ENCODE assay signal across 1 cellular context in the genomic region with DNA sequence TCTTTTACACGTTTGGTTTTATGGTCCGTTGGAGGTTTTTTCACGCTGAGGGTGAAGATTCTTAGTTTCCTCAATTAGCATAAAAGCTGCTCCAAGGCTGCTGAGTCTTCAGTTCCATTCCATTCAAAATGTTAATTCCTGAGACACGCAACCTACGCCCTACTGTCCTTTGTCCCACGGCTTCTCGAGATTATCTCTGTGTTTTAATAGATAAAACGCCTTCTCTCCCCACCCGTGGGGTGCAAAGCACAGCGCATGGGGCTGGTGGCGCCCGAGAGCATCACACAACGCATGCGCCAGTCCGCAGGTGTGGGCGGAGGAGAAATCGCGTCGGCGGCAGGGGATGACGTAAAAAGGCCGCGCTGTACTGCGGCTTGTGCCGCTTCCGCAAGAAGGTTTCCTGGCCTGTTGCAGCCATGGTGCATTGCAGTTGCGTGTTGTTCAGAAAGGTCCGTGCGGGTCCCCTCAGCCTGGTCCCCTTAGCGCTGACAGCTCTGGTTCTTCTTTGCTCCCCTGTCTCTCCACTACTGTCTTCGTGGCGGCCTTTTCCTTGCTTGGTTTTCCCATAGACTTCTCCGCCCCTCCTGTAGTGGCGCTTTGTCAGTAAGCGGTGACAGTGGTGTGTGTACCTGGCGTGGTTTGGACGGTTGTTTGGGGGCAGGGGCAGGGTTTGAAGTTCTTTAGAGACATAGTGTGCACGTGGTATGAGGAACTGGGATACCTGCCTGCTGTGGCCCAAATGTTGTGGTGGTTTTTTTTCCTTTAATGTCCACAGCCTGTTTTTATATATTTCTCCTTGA.
A peak's percentile ranks its signal among the peaks of the same experiment; 100 is the strongest.
TF ChIP-seq lines count a peak whose summit lies in the region.

A gene with protein sequence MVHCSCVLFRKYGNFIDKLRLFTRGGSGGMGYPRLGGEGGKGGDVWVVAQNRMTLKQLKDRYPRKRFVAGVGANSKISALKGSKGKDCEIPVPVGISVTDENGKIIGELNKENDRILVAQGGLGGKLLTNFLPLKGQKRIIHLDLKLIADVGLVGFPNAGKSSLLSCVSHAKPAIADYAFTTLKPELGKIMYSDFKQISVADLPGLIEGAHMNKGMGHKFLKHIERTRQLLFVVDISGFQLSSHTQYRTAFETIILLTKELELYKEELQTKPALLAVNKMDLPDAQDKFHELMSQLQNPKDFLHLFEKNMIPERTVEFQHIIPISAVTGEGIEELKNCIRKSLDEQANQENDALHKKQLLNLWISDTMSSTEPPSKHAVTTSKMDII (plus strand): TSS at position 391 of the 800 bp plus-strand sequence. CDS start 26 bp downstream, at position 417.

TF ChIP-seq in K562, 482 proteins besides CTCF, POLR2A, EP300 and RAD21 (continued from another document and continues in another):
- TF ChIP-seq, protein P1, sequence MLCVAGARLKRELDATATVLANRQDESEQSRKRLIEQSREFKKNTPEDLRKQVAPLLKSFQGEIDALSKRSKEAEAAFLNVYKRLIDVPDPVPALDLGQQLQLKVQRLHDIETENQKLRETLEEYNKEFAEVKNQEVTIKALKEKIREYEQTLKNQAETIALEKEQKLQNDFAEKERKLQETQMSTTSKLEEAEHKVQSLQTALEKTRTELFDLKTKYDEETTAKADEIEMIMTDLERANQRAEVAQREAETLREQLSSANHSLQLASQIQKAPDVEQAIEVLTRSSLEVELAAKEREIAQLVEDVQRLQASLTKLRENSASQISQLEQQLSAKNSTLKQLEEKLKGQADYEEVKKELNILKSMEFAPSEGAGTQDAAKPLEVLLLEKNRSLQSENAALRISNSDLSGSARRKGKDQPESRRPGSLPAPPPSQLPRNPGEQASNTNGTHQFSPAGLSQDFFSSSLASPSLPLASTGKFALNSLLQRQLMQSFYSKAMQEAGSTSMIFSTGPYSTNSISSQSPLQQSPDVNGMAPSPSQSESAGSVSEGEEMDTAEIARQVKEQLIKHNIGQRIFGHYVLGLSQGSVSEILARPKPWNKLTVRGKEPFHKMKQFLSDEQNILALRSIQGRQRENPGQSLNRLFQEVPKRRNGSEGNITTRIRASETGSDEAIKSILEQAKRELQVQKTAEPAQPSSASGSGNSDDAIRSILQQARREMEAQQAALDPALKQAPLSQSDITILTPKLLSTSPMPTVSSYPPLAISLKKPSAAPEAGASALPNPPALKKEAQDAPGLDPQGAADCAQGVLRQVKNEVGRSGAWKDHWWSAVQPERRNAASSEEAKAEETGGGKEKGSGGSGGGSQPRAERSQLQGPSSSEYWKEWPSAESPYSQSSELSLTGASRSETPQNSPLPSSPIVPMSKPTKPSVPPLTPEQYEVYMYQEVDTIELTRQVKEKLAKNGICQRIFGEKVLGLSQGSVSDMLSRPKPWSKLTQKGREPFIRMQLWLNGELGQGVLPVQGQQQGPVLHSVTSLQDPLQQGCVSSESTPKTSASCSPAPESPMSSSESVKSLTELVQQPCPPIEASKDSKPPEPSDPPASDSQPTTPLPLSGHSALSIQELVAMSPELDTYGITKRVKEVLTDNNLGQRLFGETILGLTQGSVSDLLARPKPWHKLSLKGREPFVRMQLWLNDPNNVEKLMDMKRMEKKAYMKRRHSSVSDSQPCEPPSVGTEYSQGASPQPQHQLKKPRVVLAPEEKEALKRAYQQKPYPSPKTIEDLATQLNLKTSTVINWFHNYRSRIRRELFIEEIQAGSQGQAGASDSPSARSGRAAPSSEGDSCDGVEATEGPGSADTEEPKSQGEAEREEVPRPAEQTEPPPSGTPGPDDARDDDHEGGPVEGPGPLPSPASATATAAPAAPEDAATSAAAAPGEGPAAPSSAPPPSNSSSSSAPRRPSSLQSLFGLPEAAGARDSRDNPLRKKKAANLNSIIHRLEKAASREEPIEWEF (CRISPR knock-in tag; IDR thresholded peaks at IDR 0.05): no peak
- TF ChIP-seq ZNF174 (CRISPR knock-in tag; IDR thresholded peaks at IDR 0.05) (no peak), ZNF3 (CRISPR knock-in tag; IDR thresholded peaks at IDR 0.05) (no peak), NCOA1 (IDR thresholded peaks at IDR 0.05; ENCODE audit: low read depth) (peak; percentile 61), ZNF780A (CRISPR knock-in tag; IDR thresholded peaks at IDR 0.05) (no peak), HMG20B (CRISPR knock-in tag; IDR thresholded peaks at IDR 0.05) (no peak), EZH2 (IDR thresholded peaks at IDR 0.05; ENCODE audit: borderline replicate concordance, low read depth, low read length) (no peak), RBFOX2 (IDR thresholded peaks at IDR 0.05; ENCODE audit: low read depth, low read length) (peak; percentile 97), RFX7 (CRISPR knock-in tag; IDR thresholded peaks at IDR 0.05) (no peak), ZNF347 (CRISPR knock-in tag; IDR thresholded peaks at IDR 0.05; ENCODE audit: low read depth) (peak; percentile 42; the same call in 1 of the 2 replicates), SMC3 (conservative IDR thresholded peaks at IDR 0.05; ENCODE audit: insufficient read depth, low read depth, low read length) (no peak), ZNF23 (CRISPR knock-in tag; IDR thresholded peaks at IDR 0.05) (no peak), TCF7 (IDR thresholded peaks at IDR 0.05; ENCODE audit: borderline replicate concordance) (no peak), RB1 (IDR thresholded peaks at IDR 0.05; ENCODE audit: low read depth) (peak; percentile 77), ZNF79 (CRISPR knock-in tag; IDR thresholded peaks at IDR 0.05; ENCODE audit: low read depth) (no peak), BRD4 (IDR thresholded peaks at IDR 0.05) (peak; percentile 85; the same call in 1 of the 2 replicates), RBM17 (IDR thresholded peaks at IDR 0.05; ENCODE audit: borderline replicate concordance, low read depth, low read length) (no peak), SMAD3 (CRISPR knock-in tag; conservative IDR thresholded peaks at IDR 0.05) (0 out of 2 replicates have a peak, but pooled peaks have one; percentile 56), ZNF75A (CRISPR knock-in tag; IDR thresholded peaks at IDR 0.05) (no peak), RBBP5 (IDR thresholded peaks at IDR 0.05; ENCODE audit: borderline replicate concordance, insufficient read depth, low read length, poor library complexity, severe bottlenecking) (peak; percentile 97), HNRNPK (IDR thresholded peaks at IDR 0.05; ENCODE audit: low read depth, low read length, poor library complexity, severe bottlenecking) (no peak), ZNF41 (CRISPR knock-in tag; conservative IDR thresholded peaks at IDR 0.05) (no peak), MBD2 (IDR thresholded peaks at IDR 0.05; ENCODE audit: borderline replicate concordance, low read depth) (peak; percentile 71; the same call in 1 of the 2 replicates), HDAC1 (IDR thresholded peaks at IDR 0.05) (peak; percentile 45 to 99; a peak in 2 of 4 replicates), CAMTA2 (CRISPR knock-in tag; conservative IDR thresholded peaks at IDR 0.05) (no peak), NR2C1 (IDR thresholded peaks at IDR 0.05) (no peak), NR2C1 (tag; IDR thresholded peaks at IDR 0.05) (no peak)
- TF ChIP-seq, protein P2, sequence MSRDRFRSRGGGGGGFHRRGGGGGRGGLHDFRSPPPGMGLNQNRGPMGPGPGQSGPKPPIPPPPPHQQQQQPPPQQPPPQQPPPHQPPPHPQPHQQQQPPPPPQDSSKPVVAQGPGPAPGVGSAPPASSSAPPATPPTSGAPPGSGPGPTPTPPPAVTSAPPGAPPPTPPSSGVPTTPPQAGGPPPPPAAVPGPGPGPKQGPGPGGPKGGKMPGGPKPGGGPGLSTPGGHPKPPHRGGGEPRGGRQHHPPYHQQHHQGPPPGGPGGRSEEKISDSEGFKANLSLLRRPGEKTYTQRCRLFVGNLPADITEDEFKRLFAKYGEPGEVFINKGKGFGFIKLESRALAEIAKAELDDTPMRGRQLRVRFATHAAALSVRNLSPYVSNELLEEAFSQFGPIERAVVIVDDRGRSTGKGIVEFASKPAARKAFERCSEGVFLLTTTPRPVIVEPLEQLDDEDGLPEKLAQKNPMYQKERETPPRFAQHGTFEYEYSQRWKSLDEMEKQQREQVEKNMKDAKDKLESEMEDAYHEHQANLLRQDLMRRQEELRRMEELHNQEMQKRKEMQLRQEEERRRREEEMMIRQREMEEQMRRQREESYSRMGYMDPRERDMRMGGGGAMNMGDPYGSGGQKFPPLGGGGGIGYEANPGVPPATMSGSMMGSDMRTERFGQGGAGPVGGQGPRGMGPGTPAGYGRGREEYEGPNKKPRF (IDR thresholded peaks at IDR 0.05; ENCODE audit: low read depth, low read length): no peak
- TF ChIP-seq, protein P3, sequence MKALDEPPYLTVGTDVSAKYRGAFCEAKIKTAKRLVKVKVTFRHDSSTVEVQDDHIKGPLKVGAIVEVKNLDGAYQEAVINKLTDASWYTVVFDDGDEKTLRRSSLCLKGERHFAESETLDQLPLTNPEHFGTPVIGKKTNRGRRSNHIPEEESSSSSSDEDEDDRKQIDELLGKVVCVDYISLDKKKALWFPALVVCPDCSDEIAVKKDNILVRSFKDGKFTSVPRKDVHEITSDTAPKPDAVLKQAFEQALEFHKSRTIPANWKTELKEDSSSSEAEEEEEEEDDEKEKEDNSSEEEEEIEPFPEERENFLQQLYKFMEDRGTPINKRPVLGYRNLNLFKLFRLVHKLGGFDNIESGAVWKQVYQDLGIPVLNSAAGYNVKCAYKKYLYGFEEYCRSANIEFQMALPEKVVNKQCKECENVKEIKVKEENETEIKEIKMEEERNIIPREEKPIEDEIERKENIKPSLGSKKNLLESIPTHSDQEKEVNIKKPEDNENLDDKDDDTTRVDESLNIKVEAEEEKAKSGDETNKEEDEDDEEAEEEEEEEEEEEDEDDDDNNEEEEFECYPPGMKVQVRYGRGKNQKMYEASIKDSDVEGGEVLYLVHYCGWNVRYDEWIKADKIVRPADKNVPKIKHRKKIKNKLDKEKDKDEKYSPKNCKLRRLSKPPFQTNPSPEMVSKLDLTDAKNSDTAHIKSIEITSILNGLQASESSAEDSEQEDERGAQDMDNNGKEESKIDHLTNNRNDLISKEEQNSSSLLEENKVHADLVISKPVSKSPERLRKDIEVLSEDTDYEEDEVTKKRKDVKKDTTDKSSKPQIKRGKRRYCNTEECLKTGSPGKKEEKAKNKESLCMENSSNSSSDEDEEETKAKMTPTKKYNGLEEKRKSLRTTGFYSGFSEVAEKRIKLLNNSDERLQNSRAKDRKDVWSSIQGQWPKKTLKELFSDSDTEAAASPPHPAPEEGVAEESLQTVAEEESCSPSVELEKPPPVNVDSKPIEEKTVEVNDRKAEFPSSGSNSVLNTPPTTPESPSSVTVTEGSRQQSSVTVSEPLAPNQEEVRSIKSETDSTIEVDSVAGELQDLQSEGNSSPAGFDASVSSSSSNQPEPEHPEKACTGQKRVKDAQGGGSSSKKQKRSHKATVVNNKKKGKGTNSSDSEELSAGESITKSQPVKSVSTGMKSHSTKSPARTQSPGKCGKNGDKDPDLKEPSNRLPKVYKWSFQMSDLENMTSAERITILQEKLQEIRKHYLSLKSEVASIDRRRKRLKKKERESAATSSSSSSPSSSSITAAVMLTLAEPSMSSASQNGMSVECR (CRISPR knock-in tag; IDR thresholded peaks at IDR 0.05): peak; percentile 84
- TF ChIP-seq, protein P4, sequence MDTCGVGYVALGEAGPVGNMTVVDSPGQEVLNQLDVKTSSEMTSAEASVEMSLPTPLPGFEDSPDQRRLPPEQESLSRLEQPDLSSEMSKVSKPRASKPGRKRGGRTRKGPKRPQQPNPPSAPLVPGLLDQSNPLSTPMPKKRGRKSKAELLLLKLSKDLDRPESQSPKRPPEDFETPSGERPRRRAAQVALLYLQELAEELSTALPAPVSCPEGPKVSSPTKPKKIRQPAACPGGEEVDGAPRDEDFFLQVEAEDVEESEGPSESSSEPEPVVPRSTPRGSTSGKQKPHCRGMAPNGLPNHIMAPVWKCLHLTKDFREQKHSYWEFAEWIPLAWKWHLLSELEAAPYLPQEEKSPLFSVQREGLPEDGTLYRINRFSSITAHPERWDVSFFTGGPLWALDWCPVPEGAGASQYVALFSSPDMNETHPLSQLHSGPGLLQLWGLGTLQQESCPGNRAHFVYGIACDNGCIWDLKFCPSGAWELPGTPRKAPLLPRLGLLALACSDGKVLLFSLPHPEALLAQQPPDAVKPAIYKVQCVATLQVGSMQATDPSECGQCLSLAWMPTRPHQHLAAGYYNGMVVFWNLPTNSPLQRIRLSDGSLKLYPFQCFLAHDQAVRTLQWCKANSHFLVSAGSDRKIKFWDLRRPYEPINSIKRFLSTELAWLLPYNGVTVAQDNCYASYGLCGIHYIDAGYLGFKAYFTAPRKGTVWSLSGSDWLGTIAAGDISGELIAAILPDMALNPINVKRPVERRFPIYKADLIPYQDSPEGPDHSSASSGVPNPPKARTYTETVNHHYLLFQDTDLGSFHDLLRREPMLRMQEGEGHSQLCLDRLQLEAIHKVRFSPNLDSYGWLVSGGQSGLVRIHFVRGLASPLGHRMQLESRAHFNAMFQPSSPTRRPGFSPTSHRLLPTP (IDR thresholded peaks at IDR 0.05; ENCODE audit: borderline replicate concordance, extremely low read depth, insufficient read length): no peak
- TF ChIP-seq, protein P5, sequence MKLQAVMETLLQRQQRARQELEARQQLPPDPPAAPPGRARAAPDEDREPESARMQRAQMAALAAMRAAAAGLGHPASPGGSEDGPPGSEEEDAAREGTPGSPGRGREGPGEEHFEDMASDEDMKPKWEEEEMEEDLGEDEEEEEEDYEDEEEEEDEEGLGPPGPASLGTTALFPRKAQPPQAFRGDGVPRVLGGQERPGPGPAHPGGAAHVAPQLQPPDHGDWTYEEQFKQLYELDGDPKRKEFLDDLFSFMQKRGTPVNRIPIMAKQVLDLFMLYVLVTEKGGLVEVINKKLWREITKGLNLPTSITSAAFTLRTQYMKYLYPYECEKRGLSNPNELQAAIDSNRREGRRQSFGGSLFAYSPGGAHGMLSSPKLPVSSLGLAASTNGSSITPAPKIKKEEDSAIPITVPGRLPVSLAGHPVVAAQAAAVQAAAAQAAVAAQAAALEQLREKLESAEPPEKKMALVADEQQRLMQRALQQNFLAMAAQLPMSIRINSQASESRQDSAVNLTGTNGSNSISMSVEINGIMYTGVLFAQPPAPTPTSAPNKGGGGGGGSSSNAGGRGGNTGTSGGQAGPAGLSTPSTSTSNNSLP (IDR thresholded peaks at IDR 0.05; ENCODE audit: borderline replicate concordance, low read depth, low read length): no peak
- TF ChIP-seq, protein P6, sequence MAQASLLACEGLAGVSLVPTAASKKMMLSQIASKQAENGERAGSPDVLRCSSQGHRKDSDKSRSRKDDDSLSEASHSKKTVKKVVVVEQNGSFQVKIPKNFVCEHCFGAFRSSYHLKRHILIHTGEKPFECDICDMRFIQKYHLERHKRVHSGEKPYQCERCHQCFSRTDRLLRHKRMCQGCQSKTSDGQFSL (CRISPR knock-in tag; IDR thresholded peaks at IDR 0.05): peak; percentile 26; the same call in 1 of the 2 replicates
- TF ChIP-seq, protein P6 (tag; IDR thresholded peaks at IDR 0.05): no peak
- TF ChIP-seq, protein P7, sequence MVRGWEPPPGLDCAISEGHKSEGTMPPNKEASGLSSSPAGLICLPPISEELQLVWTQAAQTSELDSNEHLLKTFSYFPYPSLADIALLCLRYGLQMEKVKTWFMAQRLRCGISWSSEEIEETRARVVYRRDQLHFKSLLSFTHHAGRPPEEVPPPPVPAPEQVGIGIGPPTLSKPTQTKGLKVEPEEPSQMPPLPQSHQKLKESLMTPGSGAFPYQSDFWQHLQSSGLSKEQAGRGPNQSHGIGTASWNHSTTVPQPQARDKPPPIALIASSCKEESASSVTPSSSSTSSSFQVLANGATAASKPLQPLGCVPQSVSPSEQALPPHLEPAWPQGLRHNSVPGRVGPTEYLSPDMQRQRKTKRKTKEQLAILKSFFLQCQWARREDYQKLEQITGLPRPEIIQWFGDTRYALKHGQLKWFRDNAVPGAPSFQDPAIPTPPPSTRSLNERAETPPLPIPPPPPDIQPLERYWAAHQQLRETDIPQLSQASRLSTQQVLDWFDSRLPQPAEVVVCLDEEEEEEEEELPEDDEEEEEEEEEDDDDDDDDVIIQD (CRISPR knock-in tag; IDR thresholded peaks at IDR 0.05): no peak
